ENCODE assay signal across 11 cellular contexts in genomic region chr1:184747089-184747955, GRCh38. TPM values are rescaled to one million over a fixed set of nuclear protein-coding genes. Genes with fewer than 3 reads are reported as not detected.
DNase-seq lines count a peak whose midpoint lies in the region; ATAC-seq and TF ChIP-seq lines count a peak whose summit lies in the region.
"Had no signal": no experiment of that assay in that cellular context is flagged by ENCODE, and none has a peak within 500 bp of the region (broad histone marks: within the 10 kb centered on the region; RNA-seq: fewer than 3 reads in every experiment).

No MANE protein-coding gene starts in this region.

- ATAC-seq in GM21447 (IDR thresholded peaks at IDR 0.05; ENCODE audit: unreplicated experiment) (peak; percentile 84), HG03280 (IDR thresholded peaks at IDR 0.05; ENCODE audit: unreplicated experiment) (peak; percentile 68), T-cell (replicated peaks in 1 of 4) (no peak)

- H3K9me3 ChIP-seq in ascending aorta: no peaks in the 10 kb centered on the region

- no peaks in the 10 kb centered on the region for H3K27me3 Mint-ChIP-seq in T-cell
- H3K27me3 Mint-ChIP-seq: stimulated activated naive CD8-positive, alpha-beta T cell treated with anti-CD3 and anti-CD28 coated beads, Interleukin-15, Interleukin-2, amounts not matched to agents 100 ng/mL and 50 ng/mL, for 24 hours had no signal

- TF ChIP-seq CTCF in GM13976 (IDR thresholded peaks at IDR 0.05; ENCODE audit: borderline replicate concordance, control extremely low read depth, extremely low read depth, insufficient read depth, missing control alignments) (no peak), ascending aorta (IDR thresholded peaks at IDR 0.05) (no peak)

- peaks cover 0 to 5% of the 10 kb centered on the region in 2 donors for H3K4me1 ChIP-seq in ascending aorta

- no peak overlapping the region for H3K27ac ChIP-seq in ascending aorta

- POLR2A ChIA-PET in T-cell (lab: Charles Lee): interaction anchor here in 1 of 2 donors (0.6 kb wide), 1 partner anchor 11 kb away, joined by 4 read pairs; no protein-coding TSS in a partner anchor

- CTCF ChIA-PET in T-cell (lab: Charles Lee): no interaction called here

- DNase-seq in GM13976 (ENCODE audit: low spot score) (peak; percentile 23), T-cell (no peak), foreskin melanocyte (no peak), ascending aorta (ENCODE audit: low spot score in 2 of 2) (no peak), DMS53 (lab: John Stamatoyannopoulos, UW) (no peak)
- no peak for DNase-seq in activated CD4-positive, alpha-beta T cell treated with anti-CD3 and anti-CD28 coated beads, Interleukin-2, amount 50 U/mL, for 4 hours
- DNase-seq: COR-L47, right cardiac atrium had no signal

- no peak overlapping the region for H3K4me3 ChIP-seq in ascending aorta

- peak overlapping the region; percentile 52 to 88 for H3K27ac Mint-ChIP-seq in T-cell
- H3K27ac Mint-ChIP-seq: stimulated activated naive CD8-positive, alpha-beta T cell treated with anti-CD3 and anti-CD28 coated beads, Interleukin-15, Interleukin-2, amounts not matched to agents 100 ng/mL and 50 ng/mL, for 24 hours had no signal

- intact Hi-C loops in ascending aorta (cut with DNase I): no loop called here

- in situ Hi-C loops in GM13976 (cut with MboI; ENCODE audit: low sequenced_read_pairs, unreplicated experiment): no loop called here

- no peaks in the 10 kb centered on the region for H3K36me3 ChIP-seq in ascending aorta

- H3K36me3 Mint-ChIP-seq in T-cell: peaks cover 6% of the 10 kb centered on the region

- peaks cover 57 to 86% (median 84%) of the 10 kb centered on the region in 3 donors for H3K4me1 Mint-ChIP-seq in T-cell

- no peaks in the 10 kb centered on the region for H3K27me3 ChIP-seq in ascending aorta

- no peaks in the 10 kb centered on the region for H3K9me3 Mint-ChIP-seq in T-cell
- H3K9me3 Mint-ChIP-seq: stimulated activated naive CD8-positive, alpha-beta T cell treated with anti-CD3 and anti-CD28 coated beads, Interleukin-15, Interleukin-2, amounts not matched to agents 100 ng/mL and 50 ng/mL, for 24 hours had no signal

- H3K4me3 Mint-ChIP-seq in T-cell: no peak overlapping the region
- H3K4me3 Mint-ChIP-seq: stimulated activated naive CD8-positive, alpha-beta T cell treated with anti-CD3 and anti-CD28 coated beads, Interleukin-15, Interleukin-2, amounts not matched to agents 100 ng/mL and 50 ng/mL, for 24 hours had no signal

RNA-seq across cellular contexts. Expression of gene EDEM3, which starts 7.3 kb away (rescaled TPM):
- total RNA-seq in T-cell (10 to 100 TPM; 21.0 to 44.1 (median 39.1) TPM), ascending aorta (23.1 TPM)

Comparison
In these comparisons a context has a peak if more than half of its experiments do, and no peak if none do; other contexts are left out.
1. ATAC-seq: peak in GM21447 (single experiment) and HG03280 (single experiment); none in T-cell (0 of 4).